Comparison of ENCODE assay signal across 8 cellular contexts in genomic region chr7:137978464-137979237, GRCh38. TPM values are rescaled to one million over a fixed set of nuclear protein-coding genes. Genes with fewer than 3 reads are reported as not detected.
A peak's percentile ranks its signal among the peaks of the same experiment; 100 is the strongest.
DNase-seq lines count a peak whose midpoint lies in the region; ATAC-seq and TF ChIP-seq lines count a peak whose summit lies in the region.

No MANE protein-coding gene starts in this region.

- H3K4me3 Mint-ChIP-seq in immature natural killer cell, result no peak overlapping the region

- H3K4me1 Mint-ChIP-seq in immature natural killer cell, result peaks cover 20 to 74% of the 10 kb centered on the region in 2 donors

- H3K27ac Mint-ChIP-seq in immature natural killer cell, result peak overlapping the region in 1 of 6 donors; percentile 32

- intact Hi-C loops in Right ventricle myocardium superior (cut with DNase I) (no loop called here), sciatic nerve (cut with DNase I) (no loop called here)

- DNase-seq in ELR (ENCODE audit: low read depth) (peak; percentile 98), Right ventricle myocardium superior (peak; percentile 72), sciatic nerve (ENCODE audit: low spot score) (peak; percentile 77), NOMO-1 treated with DMSO at 0.1 percent for 48 hours (lab: John Stamatoyannopoulos, UW; ENCODE audit: unreplicated experiment) (no peak), immature natural killer cell (no peak), epidermal melanocyte (ENCODE audit: insufficient read length, low spot score) (no peak)

- peak overlapping the region; percentile 23; the same call in 1 of the 2 replicates for H3K4me3 ChIP-seq in WI38 (ENCODE audit: low read depth, low read length)

- peaks cover 4 to 13% (median 9%) of the 10 kb centered on the region in 3 donors for H3K36me3 Mint-ChIP-seq in immature natural killer cell

- no peaks in the 10 kb centered on the region for H3K9me3 Mint-ChIP-seq in immature natural killer cell

- TF ChIP-seq CTCF in WI38 (IDR thresholded peaks at IDR 0.05; ENCODE audit: low read depth, low read length), result no peak

- no peaks in the 10 kb centered on the region for H3K27me3 Mint-ChIP-seq in immature natural killer cell (ENCODE audit: low read depth in 3 of 3)

- ATAC-seq in Right ventricle myocardium superior (ENCODE audit: poor library complexity) (peak; percentile 79), sciatic nerve (peak; percentile 88), GM18909 (IDR thresholded peaks at IDR 0.05; ENCODE audit: poor library complexity, unreplicated experiment) (no peak)

RNA-seq across cellular contexts. Expression of gene CREB3L2, which starts 23.2 kb away (rescaled TPM):
- 18.1 TPM for total RNA-seq in Right ventricle myocardium superior
- 103 TPM for total RNA-seq in sciatic nerve
- 10 to 100 TPM; 10.8 to 21.6 (median 12.6) TPM for polyA plus RNA-seq in immature natural killer cell

Comparison
In these comparisons a context has a peak if more than half of its experiments do, and no peak if none do; other contexts are left out.
1. DNase-seq: peak in ELR (single experiment), Right ventricle myocardium superior (single experiment) and sciatic nerve (single experiment); none in NOMO-1 treated with DMSO at 0.1 percent for 48 hours (single experiment), immature natural killer cell (0 of 3) and epidermal melanocyte (single experiment).